15 cellular contexts compared by ENCODE assay signal in the genomic region with DNA sequence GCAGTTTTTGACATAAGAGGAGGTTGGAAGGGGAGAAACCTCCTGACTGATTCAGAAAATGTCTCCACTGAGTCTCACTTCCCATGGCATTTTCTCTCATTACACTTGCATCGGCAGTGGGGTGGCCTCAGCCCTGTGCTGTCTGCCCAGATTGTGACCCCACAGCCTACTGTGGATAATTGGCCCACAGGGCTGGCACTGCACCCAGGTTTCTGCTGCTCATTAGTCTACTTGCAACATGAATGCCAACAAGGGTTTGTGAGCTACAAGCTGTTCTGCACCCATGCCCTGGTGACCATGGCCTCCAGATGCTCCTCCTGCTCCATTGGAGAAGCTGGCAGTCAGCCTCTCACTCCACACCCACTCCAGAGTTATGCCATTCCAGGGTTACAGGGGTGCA.
DNase-seq lines count a peak whose midpoint lies in the region; ATAC-seq and TF ChIP-seq lines count a peak whose summit lies in the region.
"Had no signal": no experiment of that assay in that cellular context is flagged by ENCODE, and none has a peak within 500 bp of the region (broad histone marks: within the 10 kb centered on the region; RNA-seq: fewer than 3 reads in every experiment).

No MANE protein-coding gene starts in this region.

- intact Hi-C loops in head of caudate nucleus (cut with DNase I), result no loop called here
- intact Hi-C loops in activated T-helper 2 cell treated with anti-CD3 and anti-CD28 coated beads, Interferon-gamma antibody, Interleukin-2, Interleukin-4, amounts not matched to agents 10 μg/mL and 5 μg/mL and 100 μg/mL, durations not matched to agents 14 hours and 24 hours and 36 hours (cut with micrococcal nuclease), result no loop called here

- H3K4me3 Mint-ChIP-seq in activated T-helper 2 cell treated with anti-CD3 and anti-CD28 coated beads, Interferon-gamma antibody, Interleukin-2, Interleukin-4, amounts not matched to agents 10 μg/mL and 5 μg/mL and 100 μg/mL, durations not matched to agents 14 hours and 24 hours and 36 hours (ENCODE audit: low read depth), result no peak overlapping the region
- H3K4me3 Mint-ChIP-seq in stimulated activated effector memory CD8-positive, alpha-beta T cell treated with anti-CD3 and anti-CD28 coated beads, Interleukin-12 subunit alpha, Interleukin-12 subunit beta, amount 100 ng/mL, for 72 hours, result no peak overlapping the region
- H3K4me3 Mint-ChIP-seq: GM23338 had no signal

- no peaks in the 10 kb centered on the region for H3K36me3 ChIP-seq in osteoblast (ENCODE audit: insufficient read depth, low read length)

- no peak overlapping the region for H3K4me2 ChIP-seq in osteoblast (ENCODE audit: insufficient read depth, low read length)
- H3K4me2 ChIP-seq: GM23338, PC-9 had no signal

- H3K27ac Mint-ChIP-seq in activated T-helper 2 cell treated with anti-CD3 and anti-CD28 coated beads, Interferon-gamma antibody, Interleukin-2, Interleukin-4, amounts not matched to agents 10 μg/mL and 5 μg/mL and 100 μg/mL, durations not matched to agents 14 hours and 24 hours and 36 hours, result no peak overlapping the region
- no peak overlapping the region for H3K27ac Mint-ChIP-seq in stimulated activated effector memory CD8-positive, alpha-beta T cell treated with anti-CD3 and anti-CD28 coated beads, Interleukin-12 subunit alpha, Interleukin-12 subunit beta, amount 100 ng/mL, for 72 hours
- H3K27ac Mint-ChIP-seq: GM23338 had no signal

- H3K27me3 ChIP-seq in osteoblast (ENCODE audit: insufficient read depth, low read length), result no peaks in the 10 kb centered on the region

- no peak for TF ChIP-seq CTCF in osteoblast (IDR thresholded peaks at IDR 0.05; ENCODE audit: extremely low read depth, low read depth, low read length)

- ATAC-seq in stimulated activated effector memory CD8-positive, alpha-beta T cell treated with anti-CD3 and anti-CD28 coated beads, Interleukin-12 subunit alpha, Interleukin-12 subunit beta, amount 100 ng/mL, for 72 hours, result no peak
- ATAC-seq in HG02588 (IDR thresholded peaks at IDR 0.05; ENCODE audit: unreplicated experiment), result no peak
- ATAC-seq: GM23338, HCT116 had no signal

- peaks cover 4% of the 10 kb centered on the region for H3K9me3 Mint-ChIP-seq in activated T-helper 2 cell treated with anti-CD3 and anti-CD28 coated beads, Interferon-gamma antibody, Interleukin-2, Interleukin-4, amounts not matched to agents 10 μg/mL and 5 μg/mL and 100 μg/mL, durations not matched to agents 14 hours and 24 hours and 36 hours
- no peaks in the 10 kb centered on the region for H3K9me3 Mint-ChIP-seq in stimulated activated effector memory CD8-positive, alpha-beta T cell treated with anti-CD3 and anti-CD28 coated beads, Interleukin-12 subunit alpha, Interleukin-12 subunit beta, amount 100 ng/mL, for 72 hours

- H3K4me1 ChIP-seq in osteoblast (ENCODE audit: insufficient read depth, low read length), result no peaks in the 10 kb centered on the region

- H4K20me1 ChIP-seq in osteoblast (ENCODE audit: insufficient read depth, low read length), result no peaks in the 10 kb centered on the region

- H3K4me3 ChIP-seq in osteoblast (ENCODE audit: insufficient read depth, low read length), result no peak overlapping the region
- H3K4me3 ChIP-seq: GM23338, PC-9 had no signal

- H3K4me1 Mint-ChIP-seq in activated T-helper 2 cell treated with anti-CD3 and anti-CD28 coated beads, Interferon-gamma antibody, Interleukin-2, Interleukin-4, amounts not matched to agents 10 μg/mL and 5 μg/mL and 100 μg/mL, durations not matched to agents 14 hours and 24 hours and 36 hours (ENCODE audit: low read depth), result no peaks in the 10 kb centered on the region
- H3K4me1 Mint-ChIP-seq in stimulated activated effector memory CD8-positive, alpha-beta T cell treated with anti-CD3 and anti-CD28 coated beads, Interleukin-12 subunit alpha, Interleukin-12 subunit beta, amount 100 ng/mL, for 72 hours, result no peaks in the 10 kb centered on the region

- peak overlapping the region; percentile 61 for H3K27ac ChIP-seq in caudate nucleus (ENCODE audit: low read depth, low read length)
- no peak overlapping the region for H3K27ac ChIP-seq in osteoblast (ENCODE audit: low read depth, low read length)
- H3K27ac ChIP-seq: C4-2B, PC-9 had no signal

- no peaks in the 10 kb centered on the region for H3K79me2 ChIP-seq in osteoblast (ENCODE audit: insufficient read depth, low read length)

- H3K36me3 Mint-ChIP-seq in activated T-helper 2 cell treated with anti-CD3 and anti-CD28 coated beads, Interferon-gamma antibody, Interleukin-2, Interleukin-4, amounts not matched to agents 10 μg/mL and 5 μg/mL and 100 μg/mL, durations not matched to agents 14 hours and 24 hours and 36 hours (ENCODE audit: low read depth), result no peaks in the 10 kb centered on the region
- no peaks in the 10 kb centered on the region for H3K36me3 Mint-ChIP-seq in stimulated activated effector memory CD8-positive, alpha-beta T cell treated with anti-CD3 and anti-CD28 coated beads, Interleukin-12 subunit alpha, Interleukin-12 subunit beta, amount 100 ng/mL, for 72 hours

- H3K27me3 Mint-ChIP-seq in activated T-helper 2 cell treated with anti-CD3 and anti-CD28 coated beads, Interferon-gamma antibody, Interleukin-2, Interleukin-4, amounts not matched to agents 10 μg/mL and 5 μg/mL and 100 μg/mL, durations not matched to agents 14 hours and 24 hours and 36 hours (ENCODE audit: low read depth), result no peaks in the 10 kb centered on the region

- no peak overlapping the region for H2AFZ ChIP-seq in osteoblast (ENCODE audit: low read length)
- H2AFZ ChIP-seq: GM23338, PC-9 had no signal

- DNase-seq in C1 segment of cervical spinal cord (lab: John Stamatoyannopoulos, UW) (peak in 9 of 14 donors; percentile 9 to 76 (median 17)), caudate nucleus (lab: John Stamatoyannopoulos, UW) (peak in 41 of 61 donors; percentile 6 to 85 (median 30)), head of caudate nucleus (peak in 35 of 42 donors; percentile 9 to 76 (median 47)), osteoblast (ENCODE audit: insufficient read length, low spot score, missing footprints) (peak; percentile 23), NCI-H128 (lab: John Stamatoyannopoulos, UW; ENCODE audit: unreplicated experiment) (no peak)
- no peak for DNase-seq in activated T-helper 2 cell treated with anti-CD3 and anti-CD28 coated beads, Interferon-gamma antibody, Interleukin-2, Interleukin-4, amounts not matched to agents 10 μg/mL and 5 μg/mL and 100 μg/mL, durations not matched to agents 14 hours and 24 hours and 36 hours (ENCODE audit: low spot score)
- DNase-seq in stimulated activated effector memory CD8-positive, alpha-beta T cell treated with anti-CD3 and anti-CD28 coated beads, Interleukin-12 subunit alpha, Interleukin-12 subunit beta, amount 100 ng/mL, for 72 hours (ENCODE audit: low spot score in 2 of 2), result no peak
- DNase-seq: KG1, NCI-H1436, NCI-H510A treated with DMSO at 0.1 percent for 48 hours, PC-9 had no signal

- H3K9me3 ChIP-seq in osteoblast (ENCODE audit: low read depth, low read length), result no peaks in the 10 kb centered on the region

Comparison
In these comparisons a context has a peak if more than half of its experiments do, and no peak if none do; other contexts are left out.
1. DNase-seq: peak in C1 segment of cervical spinal cord (9 of 14), caudate nucleus (41 of 61), head of caudate nucleus (35 of 42) and osteoblast (single experiment); none in activated T-helper 2 cell treated with anti-CD3 and anti-CD28 coated beads, Interferon-gamma antibody, Interleukin-2, Interleukin-4, amounts not matched to agents 10 μg/mL and 5 μg/mL and 100 μg/mL, durations not matched to agents 14 hours and 24 hours and 36 hours (single experiment), stimulated activated effector memory CD8-positive, alpha-beta T cell treated with anti-CD3 and anti-CD28 coated beads, Interleukin-12 subunit alpha, Interleukin-12 subunit beta, amount 100 ng/mL, for 72 hours (0 of 2) and NCI-H128 (single experiment).